In the genomic region with DNA sequence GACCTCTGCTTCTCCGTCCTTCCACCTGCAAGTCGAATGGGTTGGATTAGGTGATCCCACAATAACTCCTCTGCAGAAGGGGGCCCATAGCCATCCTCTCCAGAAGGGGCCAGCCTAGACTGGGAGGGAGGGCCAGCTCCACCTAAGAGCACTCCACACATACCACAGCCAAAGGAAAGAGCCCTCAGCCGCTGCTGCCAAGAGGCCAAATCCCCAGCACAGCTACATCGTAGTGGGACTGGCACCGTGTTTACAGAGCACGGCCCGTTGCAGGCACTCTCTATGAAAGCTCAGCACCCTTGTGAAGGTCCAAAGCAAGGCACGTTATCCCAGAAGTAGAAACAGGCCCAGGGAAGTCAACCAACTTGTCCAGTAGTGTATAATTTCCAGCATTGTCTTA, we compare ENCODE assay signal across 19 cellular contexts. TPM values are rescaled to one million over a fixed set of nuclear protein-coding genes. Genes with fewer than 3 reads are reported as not detected.
A peak's percentile ranks its signal among the peaks of the same experiment; 100 is the strongest.
DNase-seq lines count a peak whose midpoint lies in the region; ATAC-seq and TF ChIP-seq lines count a peak whose summit lies in the region.
"Had no signal": no experiment of that assay in that cellular context is flagged by ENCODE, and none has a peak within 500 bp of the region (broad histone marks: within the 10 kb centered on the region; RNA-seq: fewer than 3 reads in every experiment).

No MANE protein-coding gene starts in this region.

- peak overlapping the region; percentile 80 for H3K27ac ChIP-seq in cardiac muscle cell
- H3K27ac ChIP-seq in CD8-positive, alpha-beta T cell (ENCODE audit: low read depth, low read length): no peak overlapping the region
- H3K27ac ChIP-seq: thyroid gland had no signal

- H3K27me3 ChIP-seq in cardiac muscle cell: no peaks in the 10 kb centered on the region
- peaks cover 14% of the 10 kb centered on the region for H3K27me3 ChIP-seq in CD8-positive, alpha-beta T cell (ENCODE audit: insufficient read depth, low read length)

- CTCF ChIA-PET in CD8-positive, alpha-beta T cell (lab: Charles Lee): interaction anchor here (0.9 to 2.5 kb wide), 3 partner anchors 10 to 46 kb away, joined by 3 to 10 read pairs (median 3); no protein-coding TSS in a partner anchor

- H3K4me1 ChIP-seq in cardiac muscle cell (ENCODE audit: low read depth): peaks cover 66% of the 10 kb centered on the region
- peaks cover 34% of the 10 kb centered on the region for H3K4me1 ChIP-seq in CD8-positive, alpha-beta T cell (ENCODE audit: insufficient read depth, low read length)

- H3K36me3 Mint-ChIP-seq in neural crest cell (ENCODE audit: low read depth): no peaks in the 10 kb centered on the region
- no peaks in the 10 kb centered on the region for H3K36me3 Mint-ChIP-seq in CD8-positive, alpha-beta T cell

- no peak for ATAC-seq in Right ventricle myocardium inferior
- no peak for ATAC-seq in CD8-positive, alpha-beta T cell
- no peak for ATAC-seq in GM21367 (IDR thresholded peaks at IDR 0.05; ENCODE audit: unreplicated experiment)
- ATAC-seq: stimulated activated naive B cell treated with anti-CD40 and anti-IgM and Interleukin-4, amounts not matched to agents 10 μg/mL and 1 μg/mL and 100 μg/mL, for 72 hours had no signal

- H3K27ac Mint-ChIP-seq in neural crest cell (ENCODE audit: unreplicated experiment): no peak overlapping the region
- no peak overlapping the region for H3K27ac Mint-ChIP-seq in CD8-positive, alpha-beta T cell
- H3K27ac Mint-ChIP-seq: stimulated activated naive B cell treated with anti-CD40 and anti-IgM and Interleukin-4, amounts not matched to agents 10 μg/mL and 1 μg/mL and 100 μg/mL, for 72 hours had no signal

- H3K9me3 Mint-ChIP-seq in neural crest cell: no peaks in the 10 kb centered on the region
- H3K9me3 Mint-ChIP-seq in CD8-positive, alpha-beta T cell: no peaks in the 10 kb centered on the region
- H3K9me3 Mint-ChIP-seq: activated naive CD4-positive, alpha-beta T cell treated with anti-CD3 and anti-CD28 coated beads, Interleukin-2, amount 10 ng/mL, durations not matched to agents 7 days and 5 days; stimulated activated naive B cell treated with anti-CD40 and anti-IgM and Interleukin-4, amounts not matched to agents 10 μg/mL and 1 μg/mL and 100 μg/mL, for 72 hours had no signal

- peaks cover 52% of the 10 kb centered on the region for H3K4me1 Mint-ChIP-seq in neural crest cell
- H3K4me1 Mint-ChIP-seq in CD8-positive, alpha-beta T cell (ENCODE audit: low read depth): peaks cover 34% of the 10 kb centered on the region

- intact Hi-C loops in Right ventricle myocardium inferior (cut with DNase I) (loop anchor here (10.0 kb wide), 1 partner anchor 148 kb away; no protein-coding TSS in a partner anchor), cardiac septum (cut with DNase I) (loop anchor here (1.0 kb wide), 1 partner anchor 26 kb away; no protein-coding TSS in a partner anchor)
- intact Hi-C loops in CD8-positive, alpha-beta T cell (cut with DNase I, micrococcal nuclease): loop anchor here in 1 of 2 experiments (10.0 kb wide), 1 partner anchor 112 kb away; a partner anchor contains a TSS

- H3K36me3 ChIP-seq in cardiac muscle cell: peaks cover 7% of the 10 kb centered on the region
- no peaks in the 10 kb centered on the region for H3K36me3 ChIP-seq in CD8-positive, alpha-beta T cell (ENCODE audit: insufficient read depth, low read length)
- H3K36me3 ChIP-seq: Peyer's patch, thyroid gland had no signal

- TF ChIP-seq CTCF in cardiac muscle cell (IDR thresholded peaks at IDR 0.05; ENCODE audit: low read depth, low read length): no peak
- no peak for TF ChIP-seq CTCF in neural crest cell (conservative IDR thresholded peaks at IDR 0.05)
- TF ChIP-seq CTCF in CD8-positive, alpha-beta T cell (IDR thresholded peaks at IDR 0.05): no peak

- DNase-seq in Right ventricle myocardium inferior (ENCODE audit: missing footprints) (peak; percentile 67), cardiac septum (ENCODE audit: low spot score) (no peak), cardiac muscle cell (ENCODE audit: low read depth in 1 of 2, low spot score in 1 of 2) (no peak), neural crest cell (ENCODE audit: low read depth, low spot score) (no peak), superior temporal gyrus (ENCODE audit: extremely low spot score) (no peak)
- no peak for DNase-seq in activated CD4-positive, CD25-positive, alpha-beta regulatory T cell treated with anti-CD3 and anti-CD28 coated beads, Interleukin-2, amount 50 U/mL, for 72 hours
- DNase-seq in CD8-positive, alpha-beta T cell: no peak
- DNase-seq: 8988T; activated naive CD4-positive, alpha-beta T cell treated with anti-CD3 and anti-CD28 coated beads, Interleukin-2, amount 10 ng/mL, durations not matched to agents 7 days and 5 days; KG1; NCI-H1436; Peyer's patch; stimulated activated CD4-positive, alpha-beta T cell treated with anti-CD3 and anti-CD28 coated beads, Interleukin-4, amount 100 ng/mL, for 24 hours; stimulated activated naive B cell treated with anti-CD40 and anti-IgM and Interleukin-4, amounts not matched to agents 10 μg/mL and 1 μg/mL and 100 μg/mL, for 72 hours; T-helper 2 cell; thyroid gland had no signal

- H3K4me3 ChIP-seq in cardiac muscle cell: no peak overlapping the region
- no peak overlapping the region for H3K4me3 ChIP-seq in CD8-positive, alpha-beta T cell (ENCODE audit: low read depth, low read length)
- H3K4me3 ChIP-seq: Peyer's patch, thyroid gland had no signal

- no peaks in the 10 kb centered on the region for H3K9me3 ChIP-seq in cardiac muscle cell (ENCODE audit: low read depth)
- H3K9me3 ChIP-seq in CD8-positive, alpha-beta T cell (ENCODE audit: low read length): no peaks in the 10 kb centered on the region
- H3K9me3 ChIP-seq: Peyer's patch, thyroid gland had no signal

- H3K4me3 Mint-ChIP-seq in neural crest cell: peak overlapping the region; percentile 77
- H3K4me3 Mint-ChIP-seq in CD8-positive, alpha-beta T cell: no peak overlapping the region
- H3K4me3 Mint-ChIP-seq: stimulated activated naive B cell treated with anti-CD40 and anti-IgM and Interleukin-4, amounts not matched to agents 10 μg/mL and 1 μg/mL and 100 μg/mL, for 72 hours had no signal

- peaks cover 16% of the 10 kb centered on the region for H3K27me3 Mint-ChIP-seq in neural crest cell (ENCODE audit: low read depth)
- H3K27me3 Mint-ChIP-seq in CD8-positive, alpha-beta T cell (ENCODE audit: low read depth): peaks cover 13% of the 10 kb centered on the region

- POLR2A ChIA-PET in CD8-positive, alpha-beta T cell (lab: Charles Lee): no interaction called here

RNA-seq across cellular contexts. Expression of a gene that starts 5.4 kb away (rescaled TPM):
- 97.3 TPM for total RNA-seq in Right ventricle myocardium inferior
- total RNA-seq in cardiac septum: 61.9 TPM
- 91.5 and 110 TPM in 2 replicates for total RNA-seq in cardiac muscle cell
- polyA plus RNA-seq in cardiac muscle cell: 48.0 and 64.2 TPM in 2 replicates
- total RNA-seq in neural crest cell: 10.7 and 12.4 TPM in 2 replicates
- under 1 TPM; 0.90 to 0.97 TPM for total RNA-seq in CD8-positive, alpha-beta T cell

RNA-seq across cellular contexts. Expression of a gene that starts 18.1 kb away (rescaled TPM):
- 19.4 TPM for total RNA-seq in Right ventricle myocardium inferior
- 26.5 TPM for total RNA-seq in cardiac septum
- total RNA-seq in cardiac muscle cell: 19.7 and 20.3 TPM in 2 replicates
- polyA plus RNA-seq in cardiac muscle cell: 13.1 and 16.3 TPM in 2 replicates
- 6.1 and 7.4 TPM in 2 replicates for total RNA-seq in neural crest cell
- total RNA-seq in CD8-positive, alpha-beta T cell: 1 to 10 TPM; 1.1 to 1.4 TPM
- total RNA-seq: SK-MEL-5 had no signal

RNA-seq across cellular contexts. Expression of a gene that starts 51.5 kb away (rescaled TPM):
- total RNA-seq in Right ventricle myocardium inferior: not detected
- 0.13 TPM for total RNA-seq in cardiac septum
- 7.1 and 8.4 TPM in 2 replicates for total RNA-seq in cardiac muscle cell
- polyA plus RNA-seq in cardiac muscle cell: 13.0 and 22.7 TPM in 2 replicates
- 8.0 and 9.2 TPM in 2 replicates for total RNA-seq in neural crest cell
- 10 to 100 TPM in 1 of 2 experiments, 1 to 10 TPM in 1; 9.2 to 12.7 TPM for total RNA-seq in CD8-positive, alpha-beta T cell
- total RNA-seq: HT1080 had no signal

RNA-seq across cellular contexts. Expression of a gene that starts 55.5 kb away (rescaled TPM):
- 24.5 TPM for total RNA-seq in Right ventricle myocardium inferior
- 28.5 TPM for total RNA-seq in cardiac septum
- total RNA-seq in cardiac muscle cell: 27.2 and 29.2 TPM in 2 replicates
- polyA plus RNA-seq in cardiac muscle cell: 18.4 and 20.4 TPM in 2 replicates
- total RNA-seq in neural crest cell: 42.3 and 43.5 TPM in 2 replicates
- total RNA-seq in CD8-positive, alpha-beta T cell: 10 to 100 TPM; 43.6 to 49.3 TPM
